In the genomic region with DNA sequence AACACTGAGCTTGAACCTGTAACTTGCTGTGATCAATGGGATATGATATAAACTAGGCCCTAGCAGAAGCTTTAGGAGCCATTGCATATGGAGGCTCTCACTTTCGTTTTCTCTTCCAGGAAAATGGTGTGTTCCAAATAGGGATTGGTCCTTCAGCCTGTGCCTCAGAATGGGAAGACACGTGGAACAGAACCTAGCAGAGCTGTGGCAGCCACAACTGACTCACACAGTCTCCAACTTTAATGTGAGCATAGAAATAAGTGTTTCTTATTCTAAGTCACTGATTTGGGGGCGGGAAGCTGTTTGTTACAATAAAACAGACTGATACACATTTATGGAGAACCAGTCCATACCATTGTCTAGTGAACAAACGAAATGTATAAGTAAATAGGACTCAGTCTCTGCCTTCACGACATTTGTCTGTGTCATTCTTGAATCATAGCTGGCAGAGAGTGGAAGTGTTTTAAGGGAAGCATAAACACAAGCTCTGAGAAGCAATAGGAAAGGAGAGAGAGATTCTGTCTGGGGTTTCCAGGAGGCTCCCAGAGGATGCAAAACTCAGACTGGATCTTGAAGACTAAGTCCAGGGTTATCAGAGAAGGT, we compare ENCODE assay signal across 23 cellular contexts.
DNase-seq lines count a peak whose midpoint lies in the region; ATAC-seq, FAIRE-seq and TF ChIP-seq lines count a peak whose summit lies in the region.
"Had no signal": no experiment of that assay in that cellular context is flagged by ENCODE, and none has a peak within 500 bp of the region (broad histone marks: within the 10 kb centered on the region; RNA-seq: fewer than 3 reads in every experiment).

No MANE protein-coding gene starts in this region.

- POLR2A ChIA-PET in IMR-90 (lab: Charles Lee; ENCODE audit: unreplicated experiment): no interaction called here

- TF ChIP-seq POLR2A in IMR-90 (IDR thresholded peaks at IDR 0.05; ENCODE audit: low read depth, low read length): no peak

- no peaks in the 10 kb centered on the region for H3K9me1 ChIP-seq in IMR-90 (ENCODE audit: insufficient read depth, low read length)

- H3K27ac ChIP-seq in IMR-90 (ENCODE audit: insufficient read depth, low read length) (no peak overlapping the region), astrocyte (ENCODE audit: low read depth, low read length) (no peak overlapping the region)
- H3K27ac ChIP-seq: KMS-11 had no signal

- FAIRE-seq in astrocyte (lab: Jason Lieb, UNC): no peak
- FAIRE-seq: A204.1, GM19239, HepG2, RCC 7860 had no signal

- no peak overlapping the region for H2AK9ac ChIP-seq in IMR-90 (replicated peaks; ENCODE audit: low read depth, low read length, poor library complexity)

- H3K56ac ChIP-seq in IMR-90 (ENCODE audit: extremely low read depth, insufficient read depth, low read length): no peak overlapping the region

- H3K36me3 Mint-ChIP-seq in astrocyte (ENCODE audit: low read depth, unreplicated experiment): peaks cover 4% of the 10 kb centered on the region

- peaks cover under 1% of the 10 kb centered on the region for H3K9me3 Mint-ChIP-seq in astrocyte (ENCODE audit: unreplicated experiment)

- ATAC-seq in IMR-90 (ENCODE audit: low read depth): peak; percentile 66
- no peak for ATAC-seq in HG03039 (IDR thresholded peaks at IDR 0.05; ENCODE audit: unreplicated experiment)
- no peak for ATAC-seq in GM21723 (IDR thresholded peaks at IDR 0.05; ENCODE audit: unreplicated experiment)
- ATAC-seq: HCT116, HepG2 had no signal

- CTCF ChIA-PET in IMR-90 (lab: Yijun Ruan, JAX): no interaction called here

- H2BK20ac ChIP-seq in IMR-90 (ENCODE audit: low read depth, low read length): no peak overlapping the region

- no peak overlapping the region for H3K23ac ChIP-seq in IMR-90 (ENCODE audit: low read depth, low read length)

- no peaks in the 10 kb centered on the region for H3K36me3 ChIP-seq in IMR-90 (ENCODE audit: control insufficient read depth, insufficient read depth, low read length)
- no peaks in the 10 kb centered on the region for H3K36me3 ChIP-seq in astrocyte (ENCODE audit: insufficient read depth, low read length)

- no CpG with 5 or more reads among the region's 5 CpGs for WGBS in IMR-90 (ENCODE audit: extremely low coverage in 2 of 2, insufficient read length in 1 of 2), 2 experiments

- H4K91ac ChIP-seq in IMR-90 (ENCODE audit: insufficient read depth, low read depth, low read length): no peak overlapping the region

- no peak for TF ChIP-seq RAD21 in IMR-90 (IDR thresholded peaks at IDR 0.05; ENCODE audit: low read length)

- intact Hi-C loops in IMR-90 (cut with micrococcal nuclease): no loop called here

- no peak overlapping the region for H3K4me3 Mint-ChIP-seq in astrocyte (ENCODE audit: unreplicated experiment)

- H2AFZ ChIP-seq in IMR-90 (replicated peaks; ENCODE audit: low read length, poor library complexity): no peak overlapping the region
- no peak overlapping the region for H2AFZ ChIP-seq in astrocyte (ENCODE audit: low read depth, low read length)

- H3K27me3 ChIP-seq in IMR-90 (ENCODE audit: control insufficient read depth, insufficient read depth, low read length): peaks cover 2% of the 10 kb centered on the region; the same call in 1 of the 2 replicates
- peaks cover 4% of the 10 kb centered on the region for H3K27me3 ChIP-seq in astrocyte (ENCODE audit: insufficient read depth, low read length)

- TF ChIP-seq CTCF in IMR-90 (conservative IDR thresholded peaks at IDR 0.05; ENCODE audit: low read depth, low read length): no peak
- TF ChIP-seq CTCF in astrocyte (IDR thresholded peaks at IDR 0.05; ENCODE audit: insufficient read depth, low read depth, low read length): no peak

- H3K18ac ChIP-seq in IMR-90 (ENCODE audit: low read depth, low read length): no peak overlapping the region

- H4K20me1 ChIP-seq in IMR-90 (ENCODE audit: insufficient read depth, low read length): no peaks in the 10 kb centered on the region; the same call in 1 of the 2 replicates
- H4K20me1 ChIP-seq in astrocyte (ENCODE audit: insufficient read depth, low read length): no peaks in the 10 kb centered on the region

- peak overlapping the region; percentile 9 for H3K27ac Mint-ChIP-seq in astrocyte (ENCODE audit: unreplicated experiment)

- no peaks in the 10 kb centered on the region for H3K4me1 ChIP-seq in IMR-90 (ENCODE audit: control insufficient read depth, insufficient read depth, low read length)
- H3K4me1 ChIP-seq in astrocyte (ENCODE audit: insufficient read depth, low read length): no peaks in the 10 kb centered on the region

- H3K4me1 Mint-ChIP-seq in astrocyte (ENCODE audit: low read depth, unreplicated experiment): peaks cover 8% of the 10 kb centered on the region

- in situ Hi-C loops in IMR-90 (cut with MboI; ENCODE audit: low sequenced_read_pairs): no loop called here

- H2BK15ac ChIP-seq in IMR-90 (ENCODE audit: low read depth, low read length): no peak overlapping the region

- no peak overlapping the region for H2BK5ac ChIP-seq in IMR-90 (ENCODE audit: low read depth, low read length, poor library complexity, severe bottlenecking)

- no peak overlapping the region for H4K5ac ChIP-seq in IMR-90 (ENCODE audit: low read depth, low read length)

- H3K4me2 ChIP-seq in IMR-90 (ENCODE audit: low read depth, low read length): no peak overlapping the region
- H3K4me2 ChIP-seq in astrocyte (ENCODE audit: low read length): no peak overlapping the region
- H3K4me2 ChIP-seq: KMS-11 had no signal

- BruUV-seq in IMR-90 (replicated peaks; lab: Mats Ljungman, UMichigan): no TSS peak

- H2AK5ac ChIP-seq in IMR-90 (ENCODE audit: low read depth, low read length): no peak overlapping the region

- H3K4me3 ChIP-seq in IMR-90 (ENCODE audit: insufficient read depth, low read depth, low read length) (no peak overlapping the region), astrocyte (ENCODE audit: insufficient read depth, low read depth, low read length) (no peak overlapping the region)

- H4K8ac ChIP-seq in IMR-90 (ENCODE audit: low read depth in 2 of 2, low read length in 2 of 2): no peak overlapping the region

- H3K14ac ChIP-seq in IMR-90 (replicated peaks; ENCODE audit: low read depth, low read length): no peak overlapping the region

- dilution Hi-C loops in IMR-90 (cut with HindIII; ENCODE audit: low sequenced_read_pairs, unreplicated experiment): no loop called here

- peaks cover 27% of the 10 kb centered on the region for H3K27me3 Mint-ChIP-seq in astrocyte (ENCODE audit: low read depth, unreplicated experiment)

- H3K9ac ChIP-seq in IMR-90 (ENCODE audit: low read depth, low read length) (no peak overlapping the region), astrocyte (ENCODE audit: low read length) (no peak overlapping the region)
- H3K9ac ChIP-seq: KMS-11 had no signal

- H3K9me3 ChIP-seq in IMR-90 (ENCODE audit: control insufficient read depth, insufficient read depth, low read length) (no peaks in the 10 kb centered on the region), astrocyte (ENCODE audit: insufficient read depth, low read depth, low read length) (no peaks in the 10 kb centered on the region)

- H3K4ac ChIP-seq in IMR-90 (ENCODE audit: low read depth, low read length): no peak overlapping the region

- H3K79me2 ChIP-seq in astrocyte (ENCODE audit: insufficient read depth, low read length): no peaks in the 10 kb centered on the region

- DNase-seq in AG08396 (ENCODE audit: low spot score) (peak; percentile 25), IMR-90 (peak; percentile 22), astrocyte (ENCODE audit: low read depth) (no peak), kidney tubule cell (ENCODE audit: low spot score) (peak; percentile 22), SHP77 (lab: John Stamatoyannopoulos, UW) (no peak)
- DNase-seq in activated naive CD4-positive, alpha-beta T cell treated with anti-CD3 and anti-CD28 coated beads, Interleukin-2, amount 50 U/mL, for 16 hours: no peak
- DNase-seq: C1 segment of cervical spinal cord, EL, MM.1S, NCI-H1105, NCI-H1694, NCI-H2107, NCI-H2227 treated with DMSO at 0.1 percent for 48 hours, NCI-H524, SHP77 treated with DMSO at 0.1 percent for 48 hours had no signal

- no peaks in the 10 kb centered on the region; a peak in 1 of 4 replicates for H3K79me1 ChIP-seq in IMR-90 (ENCODE audit: low read depth in 1 of 2, low read length in 2 of 2)

- H2BK120ac ChIP-seq in IMR-90 (ENCODE audit: low read depth, low read length): no peak overlapping the region

TF ChIP-seq in IMR-90, 13 proteins besides CTCF, POLR2A, EP300 and RAD21:
- no peak for TF ChIP-seq CHD1 (IDR thresholded peaks at IDR 0.05; ENCODE audit: low read depth, low read length)

Comparison
In these comparisons a context has a peak if more than half of its experiments do, and no peak if none do; other contexts are left out.
1. DNase-seq: peak in AG08396 (single experiment), IMR-90 (single experiment) and kidney tubule cell (single experiment); none in astrocyte (single experiment), activated naive CD4-positive, alpha-beta T cell treated with anti-CD3 and anti-CD28 coated beads, Interleukin-2, amount 50 U/mL, for 16 hours (single experiment) and SHP77 (0 of 2).